ENCODE assay signal across 13 cellular contexts in the genomic region with DNA sequence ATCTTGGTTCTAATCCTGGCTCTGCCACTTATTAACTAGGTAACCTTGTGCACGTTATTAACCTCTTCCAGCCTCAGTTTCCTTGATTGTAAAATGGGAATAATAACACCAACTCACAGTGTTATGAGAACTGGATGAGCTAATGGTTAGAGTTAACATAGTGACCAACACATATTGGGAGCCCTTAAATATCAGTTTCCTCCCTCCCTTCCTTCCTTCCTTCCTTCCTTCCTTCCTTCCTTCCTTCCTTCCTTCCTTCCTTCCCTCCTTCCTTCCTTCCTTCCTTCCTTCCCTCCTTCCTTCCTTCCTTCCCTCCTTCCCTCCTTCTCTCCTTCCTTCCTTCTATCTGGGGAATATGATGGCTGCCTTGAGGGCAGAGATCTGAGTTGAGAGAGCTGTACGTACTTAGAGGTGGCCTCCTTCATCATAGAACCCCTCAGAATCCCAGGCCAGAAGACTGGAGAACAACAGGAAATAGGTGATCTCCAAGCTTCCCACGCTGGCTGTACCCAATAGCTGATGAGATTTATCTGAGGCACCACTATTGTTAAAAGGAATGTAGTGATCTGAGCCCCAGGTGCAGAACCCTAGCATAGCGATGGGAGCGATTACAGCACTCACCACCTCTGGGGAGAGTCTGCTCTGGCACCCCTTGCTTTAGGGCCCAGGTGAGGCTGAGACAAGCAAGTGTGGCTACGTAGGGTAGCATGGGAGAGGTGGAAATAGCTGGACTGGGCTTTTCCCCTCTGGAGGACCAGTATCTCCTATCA. TPM values are rescaled to one million over a fixed set of nuclear protein-coding genes. Genes with fewer than 3 reads are reported as not detected.
DNase-seq lines count a peak whose midpoint lies in the region; ATAC-seq and TF ChIP-seq lines count a peak whose summit lies in the region.
"Had no signal": no experiment of that assay in that cellular context is flagged by ENCODE, and none has a peak within 500 bp of the region (broad histone marks: within the 10 kb centered on the region; RNA-seq: fewer than 3 reads in every experiment).

No MANE protein-coding gene starts in this region.

- POLR2A ChIA-PET in activated CD4-positive, alpha-beta T cell treated with anti-CD3 and anti-CD28 coated beads, Interleukin-2, amount 10 ng/mL, durations not matched to agents 7 days and 5 days (lab: Charles Lee) = no interaction called here

- TF ChIP-seq CTCF in right lobe of liver (IDR thresholded peaks at IDR 0.05) = no peak
- TF ChIP-seq CTCF in stomach (IDR thresholded peaks at IDR 0.05) = no peak

- H3K27ac ChIP-seq in adipose tissue (ENCODE audit: low read depth, low read length) = peak overlapping the region; percentile 51
- peak overlapping the region; percentile 63 to 99 (median 74) for H3K27ac ChIP-seq in right lobe of liver
- H3K27ac ChIP-seq in stomach = peak overlapping the region in 4 of 5 donors; percentile 89 to 94 (median 93)
- H3K27ac ChIP-seq: colonic mucosa, neutrophil had no signal

- CTCF ChIA-PET in activated CD4-positive, alpha-beta T cell treated with anti-CD3 and anti-CD28 coated beads, Interleukin-2, amount 10 ng/mL, durations not matched to agents 7 days and 5 days (lab: Charles Lee) = interaction anchor here (0.7 to 21.2 kb wide), 10 partner anchors 9 to 184 kb away, joined by 3 to 317 read pairs (median 4); a partner anchor contains a TSS

- DNase-seq in activated CD4-positive, alpha-beta T cell treated with anti-CD3 and anti-CD28 coated beads, Interleukin-2, amount 10 ng/mL, durations not matched to agents 7 days and 5 days = no peak
- no peak for DNase-seq in activated CD4-positive, alpha-beta T cell treated with anti-CD3 and anti-CD28 coated beads, Interleukin-2, amount 50 U/mL, for 1 hour
- no peak for DNase-seq in right lobe of liver
- DNase-seq in stomach = no peak
- no peak for DNase-seq in EL
- DNase-seq in GOT3 (lab: John Stamatoyannopoulos, UW) = no peak
- DNase-seq: colonic mucosa, GF-D8, NCI-H446 had no signal

- H3K36me3 Mint-ChIP-seq in activated CD4-positive, alpha-beta T cell treated with anti-CD3 and anti-CD28 coated beads, Interleukin-2, amount 10 ng/mL, durations not matched to agents 7 days and 5 days (ENCODE audit: low read depth) = no peaks in the 10 kb centered on the region

- intact Hi-C loops in right lobe of liver (cut with DNase I) (loop anchor here (10.0 kb wide), 2 partner anchors 74 to 94 kb away; a partner anchor contains a TSS), stomach (cut with DNase I; ENCODE audit: low total_unique reads) (no loop called here)

- H3K27me3 ChIP-seq in right lobe of liver = no peaks in the 10 kb centered on the region
- no peaks in the 10 kb centered on the region for H3K27me3 ChIP-seq in stomach
- H3K27me3 ChIP-seq: colonic mucosa had no signal

- H3K27me3 Mint-ChIP-seq in activated CD4-positive, alpha-beta T cell treated with anti-CD3 and anti-CD28 coated beads, Interleukin-2, amount 10 ng/mL, durations not matched to agents 7 days and 5 days = no peaks in the 10 kb centered on the region

- 78 to 84% (median 78%) methylated on average over 6 of the region's 6 CpGs for WGBS in adipose tissue, 3 donors
- 75% methylated on average over 6 of the region's 6 CpGs for WGBS in right lobe of liver (ENCODE audit: insufficient coverage, low coverage, low lambda C conversion rate, missing lambda C conversion rate)
- 70 to 89% (median 82%) methylated on average over 6 of the region's 6 CpGs for whole genome bisulfite sequencing in stomach, 5 donors

- no peaks in the 10 kb centered on the region for H3K9me3 ChIP-seq in right lobe of liver
- H3K9me3 ChIP-seq in stomach = no peaks in the 10 kb centered on the region
- H3K9me3 ChIP-seq: colonic mucosa, neutrophil had no signal

- H3K4me3 ChIP-seq in right lobe of liver = peak overlapping the region in 1 of 3 donors; percentile 25
- H3K4me3 ChIP-seq in stomach = no peak overlapping the region
- H3K4me3 ChIP-seq: colonic mucosa had no signal

- TF ChIP-seq POLR2A in right lobe of liver (IDR thresholded peaks at IDR 0.05) (no peak), stomach (IDR thresholded peaks at IDR 0.05) (no peak)

- TF ChIP-seq EP300 in stomach (IDR thresholded peaks at IDR 0.05) = no peak

- H3K36me3 ChIP-seq in right lobe of liver (no peaks in the 10 kb centered on the region), stomach (no peaks in the 10 kb centered on the region)
- H3K36me3 ChIP-seq: colonic mucosa, neutrophil had no signal

- H3K27ac Mint-ChIP-seq in activated CD4-positive, alpha-beta T cell treated with anti-CD3 and anti-CD28 coated beads, Interleukin-2, amount 10 ng/mL, durations not matched to agents 7 days and 5 days = peak overlapping the region; percentile 33

- H3K4me1 Mint-ChIP-seq in activated CD4-positive, alpha-beta T cell treated with anti-CD3 and anti-CD28 coated beads, Interleukin-2, amount 10 ng/mL, durations not matched to agents 7 days and 5 days = peaks cover 89% of the 10 kb centered on the region

- no peak overlapping the region for H3K4me3 Mint-ChIP-seq in activated CD4-positive, alpha-beta T cell treated with anti-CD3 and anti-CD28 coated beads, Interleukin-2, amount 10 ng/mL, durations not matched to agents 7 days and 5 days

- no peaks in the 10 kb centered on the region for H3K9me3 Mint-ChIP-seq in activated CD4-positive, alpha-beta T cell treated with anti-CD3 and anti-CD28 coated beads, Interleukin-2, amount 10 ng/mL, durations not matched to agents 7 days and 5 days

- peaks cover 0 to 71% (median 26%) of the 10 kb centered on the region in 4 donors for H3K4me1 ChIP-seq in right lobe of liver
- H3K4me1 ChIP-seq in stomach = peaks cover 34 to 72% (median 55%) of the 10 kb centered on the region in 4 donors
- H3K4me1 ChIP-seq: colonic mucosa had no signal

- ATAC-seq in right lobe of liver (no peak), GM18502 (IDR thresholded peaks at IDR 0.05; ENCODE audit: poor library complexity, unreplicated experiment) (no peak)

RNA-seq across cellular contexts. Expression of a gene that starts 26.2 kb away (rescaled TPM):
- 100 to 1,000 TPM; 281 to 323 TPM for total RNA-seq in activated CD4-positive, alpha-beta T cell treated with anti-CD3 and anti-CD28 coated beads, Interleukin-2, amount 10 ng/mL, durations not matched to agents 7 days and 5 days
- 1 to 10 TPM in 2 of 3 donors, under 1 TPM in 1; 0.56 to 2.8 (median 1.7) TPM for polyA plus RNA-seq in adipose tissue
- under 1 TPM in 4 of 6 experiments, not detected in 2; 0.12 to 0.58 (median 0.28) TPM for total RNA-seq in right lobe of liver
- 1 to 10 TPM in 1 of 5 donors, not detected in 4; 3.1 TPM for total RNA-seq in stomach
- 1 to 10 TPM in 1 of 3 donors, under 1 TPM in 1, not detected in 1; 0.92 to 1.4 TPM for polyA plus RNA-seq in stomach
- total RNA-seq: SK-MEL-5 had no signal

RNA-seq across cellular contexts. Expression of a gene that starts 37.7 kb away (rescaled TPM):
- total RNA-seq in activated CD4-positive, alpha-beta T cell treated with anti-CD3 and anti-CD28 coated beads, Interleukin-2, amount 10 ng/mL, durations not matched to agents 7 days and 5 days = 1 to 10 TPM; 3.5 to 3.7 TPM
- polyA plus RNA-seq in adipose tissue (under 1 TPM in 2 of 3 donors, not detected in 1; 0.01 to 0.19 TPM), stomach (10 to 100 TPM in 1 of 3 donors, under 1 TPM in 1, not detected in 1; 0.62 to 23.2 TPM)
- total RNA-seq in right lobe of liver (not detected), stomach (1 to 10 TPM in 1 of 5 donors, under 1 TPM in 3, not detected in 1; 0.18 to 3.5 (median 0.59) TPM)
- total RNA-seq: SK-MEL-5 had no signal

Comparison
In these comparisons a context has a peak if more than half of its experiments do, and no peak if none do; other contexts are left out.
1. RNA of a gene that starts 26.2 kb away (total RNA-seq): 281 to 323 TPM in activated CD4-positive, alpha-beta T cell treated with anti-CD3 and anti-CD28 coated beads, Interleukin-2, amount 10 ng/mL, durations not matched to agents 7 days and 5 days; 0.12 to 0.58 TPM in right lobe of liver and 3.1 TPM in stomach; every median in the first group is over 10 times any median in the second.
2. Peak in every context shown above with its lines, with median percentiles within 50 percentile points of each other: H3K27ac ChIP-seq.